24 cellular contexts compared by ENCODE assay signal in the genomic region with DNA sequence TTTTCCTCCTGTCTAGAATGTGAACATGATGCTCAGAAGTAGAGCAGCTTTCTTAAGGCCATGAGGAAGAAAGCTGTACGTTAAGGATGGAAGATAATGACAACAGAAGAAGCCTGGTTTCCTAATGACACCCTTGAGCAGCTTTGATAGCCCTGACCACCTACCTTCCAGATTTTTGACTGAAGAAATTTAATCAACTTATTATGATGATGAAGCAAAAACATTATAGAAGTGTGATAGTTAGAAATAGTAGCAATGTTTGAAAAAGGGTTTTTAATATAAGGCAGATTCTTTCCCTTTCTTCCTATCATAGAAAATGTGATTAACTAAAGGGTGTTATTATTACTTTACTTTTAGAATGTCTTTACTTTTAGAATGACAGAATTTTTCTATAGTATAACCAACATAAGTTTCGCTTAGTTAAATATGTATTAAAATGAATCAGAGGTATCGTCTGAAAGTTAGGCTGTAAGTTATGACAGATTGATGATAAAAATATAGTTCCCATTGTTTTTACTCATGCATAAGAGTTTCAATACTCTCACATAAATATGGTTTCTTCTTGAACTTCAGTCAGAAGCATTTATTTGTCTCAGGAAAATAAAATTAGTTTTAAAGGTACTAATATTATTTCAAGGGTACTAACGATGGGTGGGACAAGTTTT. TPM values are rescaled to one million over a fixed set of nuclear protein-coding genes. Genes with fewer than 3 reads are reported as not detected.
"Had no signal": no experiment of that assay in that cellular context is flagged by ENCODE, and none has a peak within 500 bp of the region (broad histone marks: within the 10 kb centered on the region; RNA-seq: fewer than 3 reads in every experiment).

No MANE protein-coding gene starts in this region.

- H3K27me3 Mint-ChIP-seq: activated CD4-positive, alpha-beta T cell treated with anti-CD3 and anti-CD28 coated beads, Interleukin-2, amount 10 ng/mL, durations not matched to agents 24 days and 14 days; activated naive CD4-positive, alpha-beta T cell treated with anti-CD3 and anti-CD28 coated beads, Interleukin-2, amount 10 ng/mL, durations not matched to agents 7 days and 5 days; central memory CD8-positive, alpha-beta T cell; naive B cell; progenitor cell of endocrine pancreas had no signal

- H3K4me3 ChIP-seq: breast epithelium, lower lobe of right lung, suprapubic skin had no signal

- FAIRE-seq: colon had no signal

- ATAC-seq: activated CD8-positive, alpha-beta T cell treated with anti-CD3 and anti-CD28 coated beads, Interleukin-2, amount 10 ng/mL, durations not matched to agents 7 days and 5 days; foreskin keratinocyte; left lobe of liver; SK-N-SH treated with all-trans-retinoic acid at 6 μM for 48 hours had no signal

- H3K27ac Mint-ChIP-seq: activated CD4-positive, alpha-beta T cell treated with anti-CD3 and anti-CD28 coated beads, Interleukin-2, amount 10 ng/mL, durations not matched to agents 24 days and 14 days; activated CD8-positive, alpha-beta T cell treated with anti-CD3 and anti-CD28 coated beads, Interleukin-2, amount 10 ng/mL, durations not matched to agents 7 days and 5 days; activated naive CD4-positive, alpha-beta T cell treated with anti-CD3 and anti-CD28 coated beads, Interleukin-2, amount 10 ng/mL, durations not matched to agents 7 days and 5 days; naive B cell; progenitor cell of endocrine pancreas had no signal

- H3K36me3 Mint-ChIP-seq: activated naive CD4-positive, alpha-beta T cell treated with anti-CD3 and anti-CD28 coated beads, Interleukin-2, amount 10 ng/mL, durations not matched to agents 7 days and 5 days; naive B cell had no signal

- DNase-seq: activated CD4-positive, alpha-beta T cell treated with anti-CD3 and anti-CD28 coated beads, Interleukin-2, amount 10 ng/mL, durations not matched to agents 24 days and 14 days; activated CD8-positive, alpha-beta T cell treated with anti-CD3 and anti-CD28 coated beads, Interleukin-2, amount 10 ng/mL, durations not matched to agents 7 days and 5 days; activated effector memory CD4-positive, alpha-beta T cell treated with Interleukin-2 at 50 U/mL for 16 hours; activated naive CD4-positive, alpha-beta T cell treated with anti-CD3 and anti-CD28 coated beads, Interleukin-2, amount 10 ng/mL, durations not matched to agents 7 days and 5 days; activated T-cell treated with anti-CD3 and anti-CD28 coated beads, Interleukin-2, amount 50 U/mL, for 48 hours; amniotic stem cell; effector memory CD4-positive, alpha-beta T cell; foreskin keratinocyte; lower lobe of right lung; naive B cell; retina; stimulated activated CD4-positive, alpha-beta T cell treated with anti-CD3 and anti-CD28 coated beads, Interleukin-2, amount 100 ng/mL, for 48 hours; stimulated activated naive CD4-positive, alpha-beta T cell treated with Interleukin-2 at 50 U/mL for 16 hours; trophoblast cell had no signal

- H3K4me1 ChIP-seq: breast epithelium, foreskin keratinocyte, lower lobe of right lung had no signal

- H3K36me3 ChIP-seq: breast epithelium, lower lobe of right lung, suprapubic skin had no signal

- H3K4me1 Mint-ChIP-seq: central memory CD8-positive, alpha-beta T cell; naive B cell had no signal

- H3K9me3 ChIP-seq: breast epithelium, lower lobe of right lung, suprapubic skin had no signal

- H3K27me3 ChIP-seq: breast epithelium, foreskin keratinocyte, suprapubic skin had no signal

- H3K27ac ChIP-seq: foreskin keratinocyte, lower lobe of right lung, suprapubic skin had no signal

- H3K4me3 Mint-ChIP-seq: activated CD4-positive, alpha-beta T cell treated with anti-CD3 and anti-CD28 coated beads, Interleukin-2, amount 10 ng/mL, durations not matched to agents 24 days and 14 days; activated CD8-positive, alpha-beta T cell treated with anti-CD3 and anti-CD28 coated beads, Interleukin-2, amount 10 ng/mL, durations not matched to agents 7 days and 5 days; activated naive CD4-positive, alpha-beta T cell treated with anti-CD3 and anti-CD28 coated beads, Interleukin-2, amount 10 ng/mL, durations not matched to agents 7 days and 5 days; central memory CD8-positive, alpha-beta T cell; naive B cell had no signal

RNA-seq across cellular contexts. Expression of a gene that starts 50.1 kb away (rescaled TPM):
- total RNA-seq: activated CD4-positive, alpha-beta T cell treated with anti-CD3 and anti-CD28 coated beads, Interleukin-2, amount 10 ng/mL, durations not matched to agents 24 days and 14 days; activated CD8-positive, alpha-beta T cell treated with anti-CD3 and anti-CD28 coated beads, Interleukin-2, amount 10 ng/mL, durations not matched to agents 7 days and 5 days; dermis microvascular lymphatic vessel endothelial cell; foreskin keratinocyte; kidney epithelial cell; left lobe of liver; T-helper 2 cell treated with Interferon-gamma antibody and Interleukin-4, amounts not matched to agents 100 ng/mL and 5 ng/mL, for 36 hours had no signal
